11 cellular contexts compared by ENCODE assay signal in genomic region chr16:74724820-74725549, GRCh38. TPM values are rescaled to one million over a fixed set of nuclear protein-coding genes. Genes with fewer than 3 reads are reported as not detected.
DNase-seq lines count a peak whose midpoint lies in the region; ATAC-seq and TF ChIP-seq lines count a peak whose summit lies in the region.
"Had no signal": no experiment of that assay in that cellular context is flagged by ENCODE, and none has a peak within 500 bp of the region (broad histone marks: within the 10 kb centered on the region; RNA-seq: fewer than 3 reads in every experiment).

No MANE protein-coding gene starts in this region.

- TF ChIP-seq CTCF in GM23338 (conservative IDR thresholded peaks at IDR 0.05; ENCODE audit: low read depth in 2 of 2), result no peak
- peak; percentile 15 for TF ChIP-seq CTCF in smooth muscle cell (IDR thresholded peaks at IDR 0.05; ENCODE audit: borderline replicate concordance, insufficient read depth, poor library complexity, severe bottlenecking)
- TF ChIP-seq CTCF in lower leg skin (IDR thresholded peaks at IDR 0.05), result no peak

- no peak overlapping the region for H3K27ac Mint-ChIP-seq in GM23338
- H3K27ac Mint-ChIP-seq in activated T-cell treated with anti-CD3 and anti-CD28 coated beads, Interleukin-2, amount 50 U/mL, for 24 hours, result no peak overlapping the region
- H3K27ac Mint-ChIP-seq: nephron had no signal

- H3K4me1 ChIP-seq in GM23338 (ENCODE audit: insufficient read depth), result peaks cover 11% of the 10 kb centered on the region
- no peaks in the 10 kb centered on the region for H3K4me1 ChIP-seq in smooth muscle cell (ENCODE audit: low read depth)

- H3K36me3 Mint-ChIP-seq in GM23338 (ENCODE audit: low read depth), result peaks cover 6% of the 10 kb centered on the region; the same call in 1 of the 3 replicates
- H3K36me3 Mint-ChIP-seq in activated T-cell treated with anti-CD3 and anti-CD28 coated beads, Interleukin-2, amount 50 U/mL, for 24 hours (ENCODE audit: low read depth), result no peaks in the 10 kb centered on the region

- H3F3A ChIP-seq in GM23338 (replicated peaks; ENCODE audit: low read depth) (0 out of 2 replicates have a peak, but pooled peaks cover 2% of the 10 kb centered on the region), smooth muscle cell (ENCODE audit: low read depth) (no peaks in the 10 kb centered on the region)

- no peak overlapping the region for H3K9ac ChIP-seq in smooth muscle cell (ENCODE audit: low read depth)

- H4K20me1 ChIP-seq in GM23338 (replicated peaks; ENCODE audit: insufficient read depth) (no peaks in the 10 kb centered on the region), smooth muscle cell (ENCODE audit: low read depth) (no peaks in the 10 kb centered on the region)

- H3K4me2 ChIP-seq in GM23338 (no peak overlapping the region), smooth muscle cell (no peak overlapping the region)

- H3K9me3 Mint-ChIP-seq in GM23338, result peaks cover 14% of the 10 kb centered on the region
- H3K9me3 Mint-ChIP-seq in activated T-cell treated with anti-CD3 and anti-CD28 coated beads, Interleukin-2, amount 50 U/mL, for 24 hours, result peaks cover 9% of the 10 kb centered on the region
- H3K9me3 Mint-ChIP-seq: nephron had no signal

- DNase-seq in GM23338 (ENCODE audit: low spot score) (no peak), amniotic stem cell (lab: John Stamatoyannopoulos, UW) (peak; percentile 91), head of caudate nucleus (peak; percentile 86 to 99 (median 95)), smooth muscle cell (lab: John Stamatoyannopoulos, UW; ENCODE audit: unreplicated experiment) (no peak), germinal center (ENCODE audit: low spot score) (no peak), lower leg skin (ENCODE audit: low spot score in 2 of 2) (no peak)
- DNase-seq in activated CD4-positive, alpha-beta T cell treated with anti-CD3 and anti-CD28 coated beads, Interleukin-2, amount 50 U/mL, for 1 hour, result no peak
- no peak for DNase-seq in activated T-cell treated with anti-CD3 and anti-CD28 coated beads, Interleukin-2, amount 50 U/mL, for 24 hours
- DNase-seq: activated T-cell treated with anti-CD3 and anti-CD28 coated beads, Interleukin-2, amount 50 U/mL, for 4 hours; NCI-H1930 had no signal

- WGBS in smooth muscle cell (ENCODE audit: low lambda C conversion rate), result 67% methylated on average over 19 of the region's 19 CpGs
- 72 to 82% methylated on average over 8 to 19 of the region's 19 CpGs for WGBS in lower leg skin, 2 donors

- no peak overlapping the region for H3K4me3 Mint-ChIP-seq in GM23338
- H3K4me3 Mint-ChIP-seq in activated T-cell treated with anti-CD3 and anti-CD28 coated beads, Interleukin-2, amount 50 U/mL, for 24 hours, result no peak overlapping the region
- H3K4me3 Mint-ChIP-seq: activated T-cell treated with anti-CD3 and anti-CD28 coated beads, Interleukin-2, amount 50 U/mL, for 4 hours; nephron had no signal

- H3K9me2 ChIP-seq in GM23338 (ENCODE audit: insufficient read depth), result no peaks in the 10 kb centered on the region

- no peaks in the 10 kb centered on the region for H3K27me3 ChIP-seq in GM23338 (ENCODE audit: insufficient read depth)
- H3K27me3 ChIP-seq in smooth muscle cell (ENCODE audit: low read depth), result no peaks in the 10 kb centered on the region

- no peak overlapping the region for H3K4me3 ChIP-seq in GM23338
- no peak overlapping the region for H3K4me3 ChIP-seq in smooth muscle cell
- H3K4me3 ChIP-seq in lower leg skin (ENCODE audit: low read depth, poor library complexity, severe bottlenecking), result no peak overlapping the region

- H3K36me3 ChIP-seq in GM23338 (ENCODE audit: insufficient read depth) (no peaks in the 10 kb centered on the region), smooth muscle cell (ENCODE audit: low read depth) (no peaks in the 10 kb centered on the region)

- H3K27me3 Mint-ChIP-seq in GM23338 (ENCODE audit: insufficient read depth, low read depth, poor library complexity), result peaks cover 12% of the 10 kb centered on the region
- H3K27me3 Mint-ChIP-seq in activated T-cell treated with anti-CD3 and anti-CD28 coated beads, Interleukin-2, amount 50 U/mL, for 24 hours, result no peaks in the 10 kb centered on the region

- peak; percentile 69 for ATAC-seq in GM23338
- ATAC-seq: activated T-cell treated with anti-CD3 and anti-CD28 coated beads, Interleukin-2, amount 50 U/mL, for 4 hours had no signal

- H3K79me2 ChIP-seq in GM23338 (replicated peaks; ENCODE audit: insufficient read depth) (no peaks in the 10 kb centered on the region), smooth muscle cell (ENCODE audit: low read depth) (no peaks in the 10 kb centered on the region)

- no peak overlapping the region for H2AFZ ChIP-seq in GM23338
- no peak overlapping the region for H2AFZ ChIP-seq in smooth muscle cell (ENCODE audit: low read depth)

- H3K4me1 Mint-ChIP-seq in GM23338, result peaks cover 9% of the 10 kb centered on the region; the same call in 2 of the 3 replicates
- H3K4me1 Mint-ChIP-seq in activated T-cell treated with anti-CD3 and anti-CD28 coated beads, Interleukin-2, amount 50 U/mL, for 24 hours (ENCODE audit: low read depth), result peaks cover 2% of the 10 kb centered on the region
- H3K4me1 Mint-ChIP-seq: nephron had no signal

- intact Hi-C loops in head of caudate nucleus (cut with DNase I) (loop anchor here (1.0 to 2.0 kb wide), 2 partner anchors 24 to 49 kb away; partner anchors contain the start of gene FA2H), lower leg skin (cut with DNase I; ENCODE audit: low total_unique reads) (no loop called here)

- H3K27ac ChIP-seq in GM23338 (ENCODE audit: low read depth) (no peak overlapping the region), smooth muscle cell (ENCODE audit: low read depth) (no peak overlapping the region)

- no peak for TF ChIP-seq POLR2A in lower leg skin (IDR thresholded peaks at IDR 0.05)

- no peaks in the 10 kb centered on the region for H3K9me3 ChIP-seq in smooth muscle cell (replicated peaks; ENCODE audit: low read depth)

TF ChIP-seq in GM23338, 12 proteins besides CTCF, POLR2A, EP300 and RAD21 (continues in another document):
- TF ChIP-seq POLR2AphosphoS5 (IDR thresholded peaks at IDR 0.05; ENCODE audit: low read depth) (no peak), REST (IDR thresholded peaks at IDR 0.05; ENCODE audit: unreplicated experiment) (no peak), EZH2phosphoT487 (IDR thresholded peaks at IDR 0.05; ENCODE audit: unreplicated experiment) (no peak), CREB1 (CRISPR knock-in tag; IDR thresholded peaks at IDR 0.05; ENCODE audit: low read depth) (no peak), ETS1 (IDR thresholded peaks at IDR 0.05) (no peak), ZNF114 (CRISPR knock-in tag; IDR thresholded peaks at IDR 0.05) (no peak)

RNA-seq across cellular contexts. Expression of gene MLKL, which starts 24.3 kb away (rescaled TPM):
- 7.5 and 9.7 TPM in 2 replicates for total RNA-seq in GM23338 (2014; rRNA removed; shearing (Covaris generic))
- polyA plus RNA-seq in GM23338 (2016; fragmentation: Nextera tagmentation; extraction: Ambion mirVana), result 5.1 and 6.2 TPM in 2 replicates
- total RNA-seq in smooth muscle cell, result 4.6 and 6.0 TPM in 2 replicates
- 4.3 and 10.2 TPM in 2 replicates for polyA plus RNA-seq in smooth muscle cell
- 1 to 10 TPM; 1.9 to 4.8 (median 3.8) TPM for total RNA-seq in lower leg skin

RNA-seq across cellular contexts. Expression of gene FA2H, which starts 49.6 kb away (rescaled TPM):
- 5.7 and 6.3 TPM in 2 replicates for total RNA-seq in GM23338 (2014; rRNA removed; shearing (Covaris generic))
- polyA plus RNA-seq in GM23338 (2016; fragmentation: Nextera tagmentation; extraction: Ambion mirVana), result 3.8 and 5.7 TPM in 2 replicates
- not detected in 2 replicates for total RNA-seq in smooth muscle cell
- polyA plus RNA-seq in smooth muscle cell, result not detected in 2 replicates
- 10 to 100 TPM in 1 of 4 donors, 1 to 10 TPM in 3; 4.5 to 13.7 (median 7.7) TPM for total RNA-seq in lower leg skin

RNA-seq across cellular contexts. Expression of gene RFWD3, which starts 58.3 kb away (rescaled TPM):
- total RNA-seq in GM23338 (2014; rRNA removed; shearing (Covaris generic)), result 105 and 113 TPM in 2 replicates
- polyA plus RNA-seq in GM23338 (2016; fragmentation: Nextera tagmentation; extraction: Ambion mirVana) (27.6 and 28.1 TPM in 2 replicates), smooth muscle cell (8.4 and 10.0 TPM in 2 replicates)
- total RNA-seq in smooth muscle cell (12.8 and 13.9 TPM in 2 replicates), lower leg skin (10 to 100 TPM; 20.3 to 33.5 (median 23.0) TPM)

Comparison
In these comparisons a context has a peak if more than half of its experiments do, and no peak if none do; other contexts are left out.
1. DNase-seq: peak in amniotic stem cell (single experiment) and head of caudate nucleus (42 of 42); none in GM23338 (single experiment), smooth muscle cell (single experiment), activated CD4-positive, alpha-beta T cell treated with anti-CD3 and anti-CD28 coated beads, Interleukin-2, amount 50 U/mL, for 1 hour (single experiment), activated T-cell treated with anti-CD3 and anti-CD28 coated beads, Interleukin-2, amount 50 U/mL, for 24 hours (single experiment), germinal center (single experiment) and lower leg skin (0 of 2).